21 cellular contexts compared by ENCODE assay signal in the genomic region with DNA sequence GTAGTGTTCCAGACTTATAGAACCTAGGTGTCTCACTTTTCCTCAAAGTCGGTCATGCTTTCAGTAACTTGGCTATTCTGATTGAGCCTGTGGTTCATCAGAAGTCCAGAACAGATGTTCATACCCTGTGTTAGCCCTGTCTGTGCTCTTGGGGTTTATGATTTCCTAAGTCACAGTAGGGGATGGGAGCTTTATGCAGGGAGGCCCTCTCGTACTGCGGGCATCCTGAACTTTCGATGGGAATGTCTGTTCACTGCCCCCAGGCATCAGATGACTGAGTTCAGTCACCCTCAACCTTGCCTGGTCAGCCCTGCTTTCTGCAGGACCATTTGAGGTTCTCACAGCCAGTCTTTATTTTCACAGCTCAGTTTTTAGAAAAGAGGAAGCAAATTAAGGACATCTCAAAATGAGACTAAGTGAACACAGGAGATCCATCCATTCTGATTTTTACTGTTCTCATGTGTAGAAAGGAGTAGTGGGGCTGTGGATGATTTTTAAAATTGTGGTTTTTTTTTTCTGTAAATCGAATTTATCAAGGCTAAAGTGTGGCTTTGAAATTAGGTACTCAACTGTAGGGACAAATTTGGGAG.
A peak's percentile ranks its signal among the peaks of the same experiment; 100 is the strongest.
DNase-seq lines count a peak whose midpoint lies in the region; ATAC-seq, FAIRE-seq and TF ChIP-seq lines count a peak whose summit lies in the region.
"Had no signal": no experiment of that assay in that cellular context is flagged by ENCODE, and none has a peak within 500 bp of the region (broad histone marks: within the 10 kb centered on the region; RNA-seq: fewer than 3 reads in every experiment).

No MANE protein-coding gene starts in this region.

- TF ChIP-seq POLR2A in GM12878 (IDR thresholded peaks at IDR 0.05; ENCODE audit: low read depth, low read length) = no peak

- DNase-seq in SIG-M5 treated with dmso at 0.1 percent for 504 hours (lab: John Stamatoyannopoulos, UW; ENCODE audit: unreplicated experiment) = peak; percentile 45
- no peak for DNase-seq in SIG-M5 (lab: John Stamatoyannopoulos, UW)
- peak; percentile 2 for DNase-seq in GM12878 (ENCODE audit: low read depth, low spot score)
- DNase-seq in mesenteric fat pad (ENCODE audit: low spot score) = no peak
- DNase-seq in D341Med (ENCODE audit: low spot score) = no peak
- DNase-seq in H4 (ENCODE audit: low spot score) = no peak
- DNase-seq: activated naive CD8-positive, alpha-beta T cell treated with anti-CD3 and anti-CD28 coated beads, Interleukin-2, amount 10 ng/mL, durations not matched to agents 7 days and 5 days; body of pancreas; cortex of kidney; DMS79; foreskin fibroblast; left cardiac atrium; OCI-M1; stimulated activated naive CD4-positive, alpha-beta T cell; tibial artery had no signal

- no peak for TF ChIP-seq RAD21 in GM12878 (IDR thresholded peaks at IDR 0.05; ENCODE audit: insufficient read depth, low read depth, low read length)

- POLR2A ChIA-PET in GM12878 (lab: Charles Lee) = no interaction called here

- SMC1A ChIA-PET in GM12878 (lab: Charles Lee; ENCODE audit: uncharacterized antibody, unreplicated experiment) = interaction anchor here (1.2 kb wide), 1 partner anchor 65 kb away, joined by 3 read pairs; no protein-coding TSS in a partner anchor

- H3K36me3 ChIP-seq in GM12878 (ENCODE audit: control insufficient read depth in 2 of 2, insufficient read depth in 2 of 2, low read length in 1 of 2) = no peaks in the 10 kb centered on the region
- H3K36me3 ChIP-seq: neural progenitor cell, SJSA1, tibial artery had no signal

- H3K27ac ChIP-seq in GM12878 (ENCODE audit: control insufficient read depth, insufficient read depth) = no peak overlapping the region
- H3K27ac ChIP-seq: A549, body of pancreas, C4-2B, neural progenitor cell, SJSA1, tibial artery had no signal

- peak; percentile 79 for ATAC-seq in HG02884 (IDR thresholded peaks at IDR 0.05; ENCODE audit: unreplicated experiment)
- ATAC-seq in GM12878 = peak; percentile 78
- no peak for ATAC-seq in GM21381 (IDR thresholded peaks at IDR 0.05; ENCODE audit: unreplicated experiment)
- ATAC-seq: A549, body of pancreas, left cardiac atrium had no signal

- no peak for TF ChIP-seq CTCF in GM12878 (IDR thresholded peaks at IDR 0.05 in 2 of 3, conservative IDR thresholded peaks at IDR 0.05 in 1 of 3; ENCODE audit: control insufficient read depth in 2 of 3, extremely low read depth in 1 of 3, insufficient read depth in 1 of 3, low read depth in 3 of 3, low read length in 3 of 3)

- peaks cover 0 to 3% of the 10 kb centered on the region in 2 experiments; a peak in 1 of 4 replicates for H3K27me3 ChIP-seq in GM12878 (replicated peaks in 1 of 2; ENCODE audit: control insufficient read depth in 2 of 2, insufficient read depth in 2 of 2, low read length in 1 of 2)
- H3K27me3 ChIP-seq: body of pancreas, neural progenitor cell, SJSA1, tibial artery had no signal

- CTCF ChIA-PET in GM12878 (lab: Yijun Ruan, JAX) = interaction anchor here (1.0 to 1.7 kb wide), 4 partner anchors 14 to 268 kb away, joined by 3 to 7 read pairs (median 4); no protein-coding TSS in a partner anchor

- BruUV-seq in GM12878 (replicated peaks; lab: Mats Ljungman, UMichigan) = no TSS peak

- RAD21 ChIA-PET in GM12878 (lab: Charles Lee; ENCODE audit: unreplicated experiment) = interaction anchor here (0.6 to 1.3 kb wide), 5 partner anchors 11 to 1197 kb away, joined by 3 to 4 read pairs (median 3); no protein-coding TSS in a partner anchor

- in situ Hi-C loops in GM12878 (cut with MboI) = no loop called here

- H3K4me2 ChIP-seq in GM12878 (ENCODE audit: control insufficient read depth, insufficient read depth) = no peak overlapping the region
- H3K4me2 ChIP-seq: A549, neural progenitor cell had no signal

- H4K20me1 ChIP-seq in GM12878 (ENCODE audit: control insufficient read depth, insufficient read depth) = no peaks in the 10 kb centered on the region

- FAIRE-seq in GM12878 (lab: Jason Lieb, UNC) = no peak
- FAIRE-seq: A549 had no signal

- no peak overlapping the region for H3K9ac ChIP-seq in GM12878 (ENCODE audit: control insufficient read depth, insufficient read depth, low read length)
- H3K9ac ChIP-seq: neural progenitor cell had no signal

- intact Hi-C loops in GM12878 (cut with micrococcal nuclease; ENCODE audit: unreplicated experiment) = no loop called here

- no peaks in the 10 kb centered on the region for H3K9me3 ChIP-seq in GM12878 (replicated peaks; ENCODE audit: control insufficient read depth, insufficient read depth, low read length)
- H3K9me3 ChIP-seq: A549, body of pancreas, SJSA1, tibial artery had no signal

- H3K4me1 ChIP-seq in GM12878 (ENCODE audit: control insufficient read depth, insufficient read depth, low read length) = peaks cover 4% of the 10 kb centered on the region
- H3K4me1 ChIP-seq: SJSA1 had no signal

- no peak for TF ChIP-seq EP300 in GM12878 (IDR thresholded peaks at IDR 0.05; ENCODE audit: borderline replicate concordance in 1 of 2, control insufficient read depth in 1 of 2, low read depth in 2 of 2, low read length in 2 of 2)

- H3K79me2 ChIP-seq in GM12878 (ENCODE audit: control insufficient read depth, insufficient read depth, low read length) = no peaks in the 10 kb centered on the region

- 10% methylated on average over 5 of the region's 5 CpGs for WGBS in GM12878 (ENCODE audit: insufficient coverage, insufficient replicate concordance, low lambda C conversion rate, missing lambda C conversion rate)

- H3K4me3 ChIP-seq in GM12878 = no peak overlapping the region
- H3K4me3 ChIP-seq: A549, body of pancreas, neural progenitor cell, SJSA1, tibial artery had no signal

- H2AFZ ChIP-seq in GM12878 (ENCODE audit: control insufficient read depth, low read depth, low read length) = no peak overlapping the region
- H2AFZ ChIP-seq: neural progenitor cell had no signal

TF ChIP-seq in GM12878, 131 proteins besides CTCF, POLR2A, EP300 and RAD21:
- TF ChIP-seq MTA2 (IDR thresholded peaks at IDR 0.05; ENCODE audit: low read depth) = 0 out of 2 replicates have a peak, but pooled peaks have one; percentile 24
- TF ChIP-seq IKZF1 (conservative IDR thresholded peaks at IDR 0.05) = peak; percentile 41
- TF ChIP-seq JUNB (IDR thresholded peaks at IDR 0.05) = peak; percentile 52
- no peak for TF ChIP-seq NFIC (IDR thresholded peaks at IDR 0.05; ENCODE audit: low read depth, low read length)
- peak; percentile 18 to 23; a peak in 2 of 4 replicates for TF ChIP-seq IKZF2 (IDR thresholded peaks at IDR 0.05)

Comparison
In these comparisons a context has a peak if more than half of its experiments do, and no peak if none do; other contexts are left out.
1. DNase-seq: peak in SIG-M5 treated with dmso at 0.1 percent for 504 hours (single experiment) and GM12878 (single experiment); none in SIG-M5 (single experiment), mesenteric fat pad (single experiment), D341Med (single experiment) and H4 (single experiment).